In the genomic region with DNA sequence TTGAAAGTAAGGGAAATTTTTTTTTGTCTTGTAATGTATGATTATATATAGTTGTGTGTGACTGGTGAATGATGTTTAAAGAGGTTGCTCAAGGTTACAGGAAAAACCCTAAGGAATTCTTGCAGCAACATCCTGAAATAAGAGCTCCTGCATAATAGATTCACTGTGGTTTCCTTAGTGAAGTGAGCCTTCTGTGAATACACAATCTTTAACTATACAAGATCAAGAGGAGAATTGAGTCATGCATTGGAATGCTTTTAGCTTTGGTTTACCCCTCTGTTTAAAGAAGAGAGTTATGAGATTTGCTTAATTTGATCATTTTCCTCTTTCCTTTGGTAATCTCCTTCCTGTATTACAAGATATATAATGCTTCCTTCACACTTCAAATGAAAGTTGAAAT, we compare ENCODE assay signal across 11 cellular contexts.
DNase-seq lines count a peak whose midpoint lies in the region; ATAC-seq and TF ChIP-seq lines count a peak whose summit lies in the region.
"Had no signal": no experiment of that assay in that cellular context is flagged by ENCODE, and none has a peak within 500 bp of the region (broad histone marks: within the 10 kb centered on the region; RNA-seq: fewer than 3 reads in every experiment).

No MANE protein-coding gene starts in this region.

- no peaks in the 10 kb centered on the region for H3K9me3 ChIP-seq in HUES6 (ENCODE audit: control insufficient read depth, insufficient read depth, low read depth, low read length)
- H3K9me3 ChIP-seq in aorta (ENCODE audit: control insufficient read depth, low read length): no peaks in the 10 kb centered on the region
- H3K9me3 ChIP-seq: Caco-2 had no signal

- H3K4me1 ChIP-seq in HUES6 (ENCODE audit: control insufficient read depth, insufficient read depth, low read length) (peaks cover 12% of the 10 kb centered on the region; the same call in 1 of the 2 replicates), aorta (ENCODE audit: control insufficient read depth in 1 of 2, insufficient read depth in 2 of 2, low read length in 2 of 2) (no peaks in the 10 kb centered on the region)
- H3K4me1 ChIP-seq: Caco-2 had no signal

- DNase-seq in AG09309 (ENCODE audit: low read depth) (peak; percentile 4), brain pericyte (ENCODE audit: low read depth, low spot score) (peak; percentile 17), kidney glomerular epithelial cell (lab: John Stamatoyannopoulos, UW) (peak; percentile 93), nucleus accumbens (lab: John Stamatoyannopoulos, UW) (no peak), aorta (no peak), NCI-H526 (lab: John Stamatoyannopoulos, UW) (no peak)
- no peak for DNase-seq in activated T-cell treated with anti-CD3 and anti-CD28 coated beads, Interleukin-2, amount 50 U/mL, for 1 hour
- DNase-seq: Caco-2, NCI-H748 treated with DMSO at 0.1 percent for 48 hours had no signal

- no peak for TF ChIP-seq CTCF in AG09309 (IDR thresholded peaks at IDR 0.05; ENCODE audit: control insufficient read depth, insufficient read depth, low read depth, low read length, missing control alignments)

- ATAC-seq in aorta (ENCODE audit: low FRiP score): no peak

- H3K4me3 ChIP-seq in AG09309 (ENCODE audit: control insufficient read depth, low read depth, low read length) (no peak overlapping the region), HUES6 (ENCODE audit: low read depth, low read length) (no peak overlapping the region), aorta (ENCODE audit: low read length in 2 of 2) (no peak overlapping the region)
- H3K4me3 ChIP-seq: cardiac muscle cell had no signal

- intact Hi-C loops in aorta (cut with DNase I): no loop called here

- H3K27ac ChIP-seq in HUES6 (ENCODE audit: low read depth, low read length) (peak overlapping the region; percentile 49; the same call in 1 of the 2 replicates), aorta (ENCODE audit: low read depth in 1 of 2, low read length in 2 of 2) (no peak overlapping the region)
- H3K27ac ChIP-seq: cardiac muscle cell had no signal

- no peaks in the 10 kb centered on the region for H3K36me3 ChIP-seq in HUES6 (ENCODE audit: control insufficient read depth, insufficient read depth, low read length)
- H3K36me3 ChIP-seq in aorta (ENCODE audit: control insufficient read depth in 1 of 2, insufficient read depth in 2 of 2, low read length in 1 of 2): no peaks in the 10 kb centered on the region
- H3K36me3 ChIP-seq: cardiac muscle cell had no signal

- H3K27me3 ChIP-seq in HUES6 (ENCODE audit: control insufficient read depth, insufficient read depth, low read length): no peaks in the 10 kb centered on the region
- H3K27me3 ChIP-seq in aorta (ENCODE audit: control insufficient read depth in 1 of 2, insufficient read depth in 2 of 2, low read length in 1 of 2): peaks cover 0 to 2% of the 10 kb centered on the region in 2 donors

- H3K9ac ChIP-seq in HUES6 (ENCODE audit: low read length): no peak overlapping the region

Comparison
In these comparisons a context has a peak if more than half of its experiments do, and no peak if none do; other contexts are left out.
1. DNase-seq: peak in AG09309 (single experiment), brain pericyte (single experiment) and kidney glomerular epithelial cell (single experiment); none in activated T-cell treated with anti-CD3 and anti-CD28 coated beads, Interleukin-2, amount 50 U/mL, for 1 hour (single experiment), nucleus accumbens (0 of 56), aorta (0 of 2) and NCI-H526 (0 of 2).